Comparison of ENCODE assay signal across 8 cellular contexts in the genomic region with DNA sequence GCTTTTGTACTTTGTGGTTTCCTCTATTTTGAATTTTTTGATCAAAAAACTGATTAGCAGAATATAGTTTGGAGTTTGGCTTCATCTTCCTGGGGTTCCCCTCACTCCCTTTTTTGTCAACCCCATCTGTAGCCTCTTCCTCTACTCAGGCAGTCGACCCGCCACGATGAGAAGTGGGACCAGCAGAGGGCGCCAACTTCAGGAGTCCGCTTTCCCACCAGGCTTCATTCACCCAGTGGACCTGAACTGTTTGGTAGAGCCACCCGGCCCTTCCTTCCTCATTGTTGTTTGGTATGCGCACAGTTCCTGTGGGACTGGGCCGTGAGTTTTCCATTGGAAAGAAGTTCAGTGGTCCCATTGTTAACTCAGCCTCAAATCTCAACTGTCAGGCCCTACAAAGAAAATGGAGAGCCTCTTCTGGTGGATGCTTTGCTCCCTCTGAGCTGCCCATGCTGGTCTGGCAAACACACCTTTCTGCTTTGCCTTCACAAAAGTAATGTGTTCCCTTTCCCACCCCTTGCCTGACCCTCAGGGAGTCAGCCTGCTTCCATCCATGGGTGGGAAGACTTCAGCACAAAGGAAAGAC. TPM values are rescaled to one million over a fixed set of nuclear protein-coding genes. Genes with fewer than 3 reads are reported as not detected.
DNase-seq lines count a peak whose midpoint lies in the region; ATAC-seq and TF ChIP-seq lines count a peak whose summit lies in the region.

No MANE protein-coding gene starts in this region.

- intact Hi-C loops in left ventricle myocardium superior (cut with micrococcal nuclease) = no loop called here
- intact Hi-C loops in gastrocnemius medialis (cut with DNase I; ENCODE audit: low total_unique reads) = no loop called here

- peak overlapping the region in 6 of 11 experiments; percentile 7 to 50 (median 30); a peak in 5 of 22 replicates for H3K27ac ChIP-seq in BLaER1 treated with 17β-estradiol and CSF1 and Interleukin-3, amounts not matched to agents 10 nM and 100 nM
- peak overlapping the region in 2 of 4 donors; percentile 19 to 21 for H3K27ac ChIP-seq in gastrocnemius medialis

- DNase-seq in HEK293T (ENCODE audit: extremely low spot score) = peak; percentile 73
- peak; percentile 46 to 82 (median 74) for DNase-seq in T-cell
- DNase-seq in activated naive CD8-positive, alpha-beta T cell treated with anti-CD3 and anti-CD28 coated beads for 36 hours = peak; percentile 76
- peak; percentile 86 for DNase-seq in left ventricle myocardium superior
- peak; percentile 29 to 50 for DNase-seq in gastrocnemius medialis
- no peak for DNase-seq in NCI-H1105 (lab: John Stamatoyannopoulos, UW)
- DNase-seq in NCI-H1092 (lab: John Stamatoyannopoulos, UW) = no peak

- peaks cover 76 to 85% (median 81%) of the 10 kb centered on the region in 11 experiments for H3K36me3 ChIP-seq in BLaER1 treated with 17β-estradiol and CSF1 and Interleukin-3, amounts not matched to agents 10 nM and 100 nM
- peaks cover 0 to 71% of the 10 kb centered on the region in 2 donors for H3K36me3 ChIP-seq in gastrocnemius medialis

- peak overlapping the region; percentile 42 to 76 (median 69); a peak in 21 of 22 replicates for H3K4me2 ChIP-seq in BLaER1 treated with 17β-estradiol and CSF1 and Interleukin-3, amounts not matched to agents 10 nM and 100 nM

- H3K27me3 ChIP-seq in BLaER1 treated with 17β-estradiol and CSF1 and Interleukin-3, amounts not matched to agents 10 nM and 100 nM = no peaks in the 10 kb centered on the region
- no peaks in the 10 kb centered on the region for H3K27me3 ChIP-seq in gastrocnemius medialis

- CTCF ChIA-PET in HEK293T (lab: Yijun Ruan, JAX) = interaction anchor here (0.6 to 1.5 kb wide), 7 partner anchors 9 to 127 kb away, joined by 3 to 6 read pairs (median 3); a partner anchor contains a TSS
- CTCF ChIA-PET in T-cell (lab: Charles Lee) = interaction anchor here (0.9 to 4.8 kb wide), 14 partner anchors 11 to 92 kb away, joined by 3 to 57 read pairs (median 6); a partner anchor contains a TSS

- peaks cover 52% of the 10 kb centered on the region for H3K36me3 Mint-ChIP-seq in T-cell
- H3K36me3 Mint-ChIP-seq in activated naive CD8-positive, alpha-beta T cell treated with anti-CD3 and anti-CD28 coated beads for 36 hours = peaks cover 56% of the 10 kb centered on the region

- no peak for TF ChIP-seq POLR2A in gastrocnemius medialis (IDR thresholded peaks at IDR 0.05)

- H3K27ac Mint-ChIP-seq in T-cell = peak overlapping the region; percentile 86 to 90
- peak overlapping the region; percentile 94 for H3K27ac Mint-ChIP-seq in activated naive CD8-positive, alpha-beta T cell treated with anti-CD3 and anti-CD28 coated beads for 36 hours

- in situ Hi-C loops in gastrocnemius medialis (cut with MboI; ENCODE audit: low sequenced_read_pairs in 4 of 4) = no loop called here

- POLR2A ChIA-PET in HEK293T (lab: Yijun Ruan, JAX) (interaction anchor here (1.5 to 2.5 kb wide), 2 partner anchors 21 to 22 kb away, joined by 4 to 17 read pairs; a partner anchor contains a TSS), T-cell (lab: Charles Lee) (interaction anchor here (0.6 to 1.4 kb wide), 5 partner anchors 18 to 580 kb away, joined by 3 to 12 read pairs (median 4); a partner anchor contains a TSS)

- ATAC-seq in T-cell (replicated peaks in 1 of 4) (peak; percentile 69 to 84 (median 77)), left ventricle myocardium superior (peak; percentile 76), gastrocnemius medialis (peak; percentile 42 to 56)

- H3K4me1 ChIP-seq in BLaER1 treated with 17β-estradiol and CSF1 and Interleukin-3, amounts not matched to agents 10 nM and 100 nM = peaks cover 18 to 46% (median 37%) of the 10 kb centered on the region in 10 experiments
- no peaks in the 10 kb centered on the region for H3K4me1 ChIP-seq in gastrocnemius medialis

- no peaks in the 10 kb centered on the region for H3K27me3 Mint-ChIP-seq in T-cell
- no peaks in the 10 kb centered on the region for H3K27me3 Mint-ChIP-seq in activated naive CD8-positive, alpha-beta T cell treated with anti-CD3 and anti-CD28 coated beads for 36 hours

- TF ChIP-seq CTCF in gastrocnemius medialis (IDR thresholded peaks at IDR 0.05 in 4 of 5, conservative IDR thresholded peaks at IDR 0.05 in 1 of 5) = peak in 4 of 5 experiments; percentile 28 to 71 (median 52)

- H3K4me1 Mint-ChIP-seq in T-cell = peaks cover 57 to 65% (median 63%) of the 10 kb centered on the region in 3 donors
- peaks cover 57% of the 10 kb centered on the region for H3K4me1 Mint-ChIP-seq in activated naive CD8-positive, alpha-beta T cell treated with anti-CD3 and anti-CD28 coated beads for 36 hours

- peak overlapping the region in 2 of 3 donors; percentile 39 to 48 for H3K4me3 Mint-ChIP-seq in T-cell
- peak overlapping the region; percentile 51 for H3K4me3 Mint-ChIP-seq in activated naive CD8-positive, alpha-beta T cell treated with anti-CD3 and anti-CD28 coated beads for 36 hours

- H3K9me3 Mint-ChIP-seq in T-cell = no peaks in the 10 kb centered on the region
- H3K9me3 Mint-ChIP-seq in activated naive CD8-positive, alpha-beta T cell treated with anti-CD3 and anti-CD28 coated beads for 36 hours = no peaks in the 10 kb centered on the region

- H3K9ac ChIP-seq in BLaER1 treated with 17β-estradiol and CSF1 and Interleukin-3, amounts not matched to agents 10 nM and 100 nM = peak overlapping the region in 1 of 11 experiments; percentile 15; a peak in 1 of 22 replicates

- H3K9me3 ChIP-seq in BLaER1 treated with 17β-estradiol and CSF1 and Interleukin-3, amounts not matched to agents 10 nM and 100 nM (replicated peaks in 1 of 11) = no peaks in the 10 kb centered on the region
- H3K9me3 ChIP-seq in gastrocnemius medialis = no peaks in the 10 kb centered on the region

- no peak overlapping the region for H3K4me3 ChIP-seq in BLaER1 treated with 17β-estradiol and CSF1 and Interleukin-3, amounts not matched to agents 10 nM and 100 nM
- H3K4me3 ChIP-seq in gastrocnemius medialis = no peak overlapping the region

- peaks cover 11 to 85% (median 51%) of the 10 kb centered on the region in 11 experiments; a peak in 21 of 22 replicates for H4K20me1 ChIP-seq in BLaER1 treated with 17β-estradiol and CSF1 and Interleukin-3, amounts not matched to agents 10 nM and 100 nM

TF ChIP-seq in HEK293T, 16 proteins besides CTCF, POLR2A, EP300 and RAD21:
- TF ChIP-seq TARDBP (IDR thresholded peaks at IDR 0.05) (no peak), CTBP1 (IDR thresholded peaks at IDR 0.05; ENCODE audit: borderline replicate concordance) (no peak), ZNF384 (IDR thresholded peaks at IDR 0.05) (no peak), FOXK2 (IDR thresholded peaks at IDR 0.05) (no peak), ELF4 (IDR thresholded peaks at IDR 0.05) (no peak), L3MBTL2 (conservative IDR thresholded peaks at IDR 0.05) (no peak), SUZ12 (IDR thresholded peaks at IDR 0.05) (no peak), LEF1 (IDR thresholded peaks at IDR 0.05; ENCODE audit: borderline replicate concordance) (no peak), ARNT (IDR thresholded peaks at IDR 0.05) (no peak), HDGF (IDR thresholded peaks at IDR 0.05; ENCODE audit: borderline replicate concordance) (no peak), BHLHE40 (IDR thresholded peaks at IDR 0.05; ENCODE audit: borderline replicate concordance) (no peak), FOXA1 (IDR thresholded peaks at IDR 0.05) (no peak), FOXM1 (IDR thresholded peaks at IDR 0.05; ENCODE audit: borderline replicate concordance) (no peak), SP1 (IDR thresholded peaks at IDR 0.05) (no peak), NFRKB (IDR thresholded peaks at IDR 0.05) (no peak)
- TF ChIP-seq, protein P1, sequence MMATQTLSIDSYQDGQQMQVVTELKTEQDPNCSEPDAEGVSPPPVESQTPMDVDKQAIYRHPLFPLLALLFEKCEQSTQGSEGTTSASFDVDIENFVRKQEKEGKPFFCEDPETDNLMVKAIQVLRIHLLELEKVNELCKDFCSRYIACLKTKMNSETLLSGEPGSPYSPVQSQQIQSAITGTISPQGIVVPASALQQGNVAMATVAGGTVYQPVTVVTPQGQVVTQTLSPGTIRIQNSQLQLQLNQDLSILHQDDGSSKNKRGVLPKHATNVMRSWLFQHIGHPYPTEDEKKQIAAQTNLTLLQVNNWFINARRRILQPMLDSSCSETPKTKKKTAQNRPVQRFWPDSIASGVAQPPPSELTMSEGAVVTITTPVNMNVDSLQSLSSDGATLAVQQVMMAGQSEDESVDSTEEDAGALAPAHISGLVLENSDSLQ (IDR thresholded peaks at IDR 0.05) = no peak

RNA-seq across cellular contexts. Expression of a gene that starts 21.7 kb away (rescaled TPM):
- total RNA-seq in T-cell (100 to 1,000 TPM; 333 to 426 (median 401) TPM), left ventricle myocardium superior (255 TPM), gastrocnemius medialis (100 to 1,000 TPM; 181 to 310 (median 224) TPM)
- total RNA-seq in activated naive CD8-positive, alpha-beta T cell treated with anti-CD3 and anti-CD28 coated beads for 36 hours = 100 to 1,000 TPM; 400 to 410 TPM

RNA-seq across cellular contexts. Expression of a gene that starts 55.9 kb away (rescaled TPM):
- total RNA-seq in T-cell = 10 to 100 TPM; 34.2 to 45.5 (median 41.1) TPM
- 10 to 100 TPM; 20.3 to 22.3 TPM for total RNA-seq in activated naive CD8-positive, alpha-beta T cell treated with anti-CD3 and anti-CD28 coated beads for 36 hours
- 11.3 TPM for total RNA-seq in left ventricle myocardium superior
- 1 to 10 TPM; 2.0 to 5.5 (median 4.9) TPM for total RNA-seq in gastrocnemius medialis

Comparison
In these comparisons a context has a peak if more than half of its experiments do, and no peak if none do; other contexts are left out.
1. DNase-seq: peak in HEK293T (single experiment), T-cell (34 of 34), activated naive CD8-positive, alpha-beta T cell treated with anti-CD3 and anti-CD28 coated beads for 36 hours (single experiment), left ventricle myocardium superior (single experiment) and gastrocnemius medialis (2 of 2); none in NCI-H1105 (single experiment) and NCI-H1092 (single experiment).
2. Peak in every context shown above with its lines, with median percentiles within 50 percentile points of each other: ATAC-seq.